In the genomic region with DNA sequence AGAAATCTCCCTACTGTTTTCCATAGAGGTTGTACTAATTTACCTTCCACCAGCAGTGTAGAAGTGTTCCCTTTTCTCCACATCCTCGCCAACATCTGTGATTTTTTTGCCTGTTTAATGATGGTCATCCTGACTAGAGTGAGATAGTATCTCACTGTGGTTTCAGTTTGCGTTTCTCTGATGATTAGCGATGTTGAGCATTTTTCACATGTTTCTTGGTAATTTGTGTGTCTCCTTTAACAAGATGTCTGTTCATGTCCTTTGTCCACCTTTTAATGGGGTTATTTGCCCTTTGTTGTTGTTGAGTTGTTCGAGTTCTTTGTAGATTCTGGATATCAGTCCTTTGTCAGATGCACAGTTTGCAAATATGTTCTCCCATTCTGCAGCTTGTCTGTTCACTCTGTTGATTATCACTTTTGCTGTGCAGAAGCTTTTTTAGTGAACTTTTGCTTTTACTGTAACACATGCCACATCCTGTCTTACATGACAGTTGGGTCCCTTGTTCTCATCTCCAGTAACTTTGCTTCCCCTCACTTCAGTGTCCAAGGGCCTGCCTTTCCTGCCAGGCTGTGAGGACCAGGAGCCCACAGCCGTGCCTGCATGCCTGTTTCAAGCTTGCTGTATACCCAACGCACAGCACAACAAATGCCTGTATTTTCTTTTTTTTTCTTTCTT, we compare ENCODE assay signal across 10 cellular contexts.
DNase-seq lines count a peak whose midpoint lies in the region; ATAC-seq and TF ChIP-seq lines count a peak whose summit lies in the region.
"Had no signal": no experiment of that assay in that cellular context is flagged by ENCODE, and none has a peak within 500 bp of the region (broad histone marks: within the 10 kb centered on the region; RNA-seq: fewer than 3 reads in every experiment).

No MANE protein-coding gene starts in this region.

- peaks cover 29% of the 10 kb centered on the region for H3K4me1 Mint-ChIP-seq in memory B cell

- in situ Hi-C loops in ACHN (cut with HindIII; ENCODE audit: low pct_ligation_motif_present, low pct_unique_long_range_greater_than_20kb, low sequenced_read_pairs) = no loop called here

- no peaks in the 10 kb centered on the region for H3K9me2 ChIP-seq in MM.1S (replicated peaks; ENCODE audit: insufficient read depth, low read length)

- peak overlapping the region; percentile 47 for H3K4me3 ChIP-seq in MM.1S (ENCODE audit: low read length)
- H3K4me3 ChIP-seq in tibial artery = no peak overlapping the region

- H3F3A ChIP-seq in MM.1S (ENCODE audit: insufficient read depth, low read length) = 0 out of 2 replicates have a peak, but pooled peaks cover 5% of the 10 kb centered on the region

- peak overlapping the region; percentile 67 for H3K4me3 Mint-ChIP-seq in memory B cell

- ATAC-seq in GM18508 (IDR thresholded peaks at IDR 0.05; ENCODE audit: insufficient read depth, unreplicated experiment) (peak; percentile 71), GM21825 (IDR thresholded peaks at IDR 0.05; ENCODE audit: unreplicated experiment) (peak; percentile 55), memory B cell (ENCODE audit: low read depth) (no peak)

- H3K4me1 ChIP-seq in MM.1S (ENCODE audit: low read length) (no peaks in the 10 kb centered on the region), tibial artery (peaks cover 0 to 9% (median 6%) of the 10 kb centered on the region in 4 donors)

- peaks cover 6% of the 10 kb centered on the region for H3K27me3 Mint-ChIP-seq in memory B cell

- DNase-seq in MM.1S (peak; percentile 27), memory B cell (ENCODE audit: low spot score in 2 of 2) (no peak), medulla oblongata (ENCODE audit: extremely low spot score) (no peak), glomerular visceral epithelial cell (ENCODE audit: extremely low spot score) (no peak), ACHN (no peak), tibial artery (no peak)
- DNase-seq: NCI-H510A, spleen had no signal

- H3K9me3 Mint-ChIP-seq in memory B cell = peaks cover 4% of the 10 kb centered on the region

- H3K9ac ChIP-seq in MM.1S (ENCODE audit: low read length) = no peak overlapping the region

- H3K79me2 ChIP-seq in MM.1S (ENCODE audit: low read length) = no peaks in the 10 kb centered on the region

- H3K27ac ChIP-seq in MM.1S (ENCODE audit: low read length) = 0 out of 2 replicates have a peak overlapping the region, but pooled peaks have one; percentile 13
- no peak overlapping the region for H3K27ac ChIP-seq in tibial artery

- no peaks in the 10 kb centered on the region for H3K36me3 ChIP-seq in MM.1S (replicated peaks; ENCODE audit: insufficient read depth, low read length)
- H3K36me3 ChIP-seq in tibial artery = no peaks in the 10 kb centered on the region
- H3K36me3 ChIP-seq: spleen had no signal

- intact Hi-C loops in tibial artery (cut with DNase I; ENCODE audit: low total_unique reads) = no loop called here

- peaks cover 3% of the 10 kb centered on the region for H3K36me3 Mint-ChIP-seq in memory B cell

- H3K27ac Mint-ChIP-seq in memory B cell = no peak overlapping the region

- H4K20me1 ChIP-seq in MM.1S (ENCODE audit: insufficient read depth, low read length) = no peaks in the 10 kb centered on the region

- TF ChIP-seq CTCF in MM.1S (IDR thresholded peaks at IDR 0.05; ENCODE audit: low read length) (no peak), tibial artery (IDR thresholded peaks at IDR 0.05) (no peak)

- H2AFZ ChIP-seq in MM.1S (ENCODE audit: low read length) = peak overlapping the region; percentile 65

- H3K4me2 ChIP-seq in MM.1S (ENCODE audit: low read depth, low read length) = peak overlapping the region; percentile 66

- H3K27me3 ChIP-seq in MM.1S (replicated peaks; ENCODE audit: insufficient read depth, low read length) (no peaks in the 10 kb centered on the region), tibial artery (no peaks in the 10 kb centered on the region)
- H3K27me3 ChIP-seq: spleen had no signal

- H3K9me3 ChIP-seq in MM.1S (replicated peaks; ENCODE audit: insufficient read depth, low read length) (no peaks in the 10 kb centered on the region), tibial artery (no peaks in the 10 kb centered on the region)
- H3K9me3 ChIP-seq: spleen had no signal
